In genomic region chr2:18422416-18423165, GRCh38 we compare ENCODE assay signal across 3 cellular contexts.
TF ChIP-seq lines count a peak whose summit lies in the region.

No MANE protein-coding gene starts in this region.

TF ChIP-seq in SK-N-SH treated with all-trans-retinoic acid at 6 μM for 48 hours, 23 proteins besides CTCF, POLR2A, EP300 and RAD21:
- TF ChIP-seq CSRNP3 (CRISPR knock-in tag; IDR thresholded peaks at IDR 0.05) (no peak), TCF4 (CRISPR knock-in tag; IDR thresholded peaks at IDR 0.05; ENCODE audit: borderline replicate concordance) (no peak), ZNF70 (CRISPR knock-in tag; IDR thresholded peaks at IDR 0.05) (no peak), BACH2 (CRISPR knock-in tag; IDR thresholded peaks at IDR 0.05; ENCODE audit: borderline replicate concordance) (no peak), CSDC2 (CRISPR knock-in tag; IDR thresholded peaks at IDR 0.05) (no peak), ZC3H10 (CRISPR knock-in tag; IDR thresholded peaks at IDR 0.05) (no peak)

TF ChIP-seq in SK-N-SH, 30 proteins besides CTCF, POLR2A, EP300 and RAD21:
- TF ChIP-seq FOXM1 (IDR thresholded peaks at IDR 0.05; ENCODE audit: low read depth) (no peak), FOXJ3 (CRISPR knock-in tag; IDR thresholded peaks at IDR 0.05) (no peak), NFIC (IDR thresholded peaks at IDR 0.05; ENCODE audit: borderline replicate concordance) (no peak), RXRA (IDR thresholded peaks at IDR 0.05; ENCODE audit: borderline replicate concordance, low read depth) (no peak), FOSL2 (IDR thresholded peaks at IDR 0.05; ENCODE audit: borderline replicate concordance, low read depth) (no peak), PBX3 (IDR thresholded peaks at IDR 0.05) (no peak), RFX5 (IDR thresholded peaks at IDR 0.05; ENCODE audit: low read length) (no peak), JUND (IDR thresholded peaks at IDR 0.05) (no peak), YY1 (IDR thresholded peaks at IDR 0.05; ENCODE audit: low read depth) (no peak), ELF1 (IDR thresholded peaks at IDR 0.05) (no peak)

TF ChIP-seq in endothelial cell of umbilical vein, 7 proteins besides CTCF, POLR2A, EP300 and RAD21:
- no peak for TF ChIP-seq MAX (IDR thresholded peaks at IDR 0.05; ENCODE audit: insufficient read depth, insufficient read length)
- TF ChIP-seq EZH2 (IDR thresholded peaks at IDR 0.05; ENCODE audit: borderline replicate concordance, low read depth, low read length, severe bottlenecking), result no peak
- no peak for TF ChIP-seq JUN (IDR thresholded peaks at IDR 0.05; ENCODE audit: borderline replicate concordance, insufficient read depth, insufficient read length, low read depth)
- no peak for TF ChIP-seq GATA2 (IDR thresholded peaks at IDR 0.05; ENCODE audit: insufficient read depth, insufficient read length, low read depth, low read length)
- no peak for TF ChIP-seq POLR2AphosphoS5 (IDR thresholded peaks at IDR 0.05; ENCODE audit: insufficient read depth, low read depth, low read length)
- TF ChIP-seq FOS (IDR thresholded peaks at IDR 0.05; ENCODE audit: borderline replicate concordance, insufficient read depth, low read length), result no peak
- TF ChIP-seq MYC (IDR thresholded peaks at IDR 0.05; ENCODE audit: low read depth, low read length), result no peak
TF ChIP-seq in endothelial cell of umbilical vein: peak in this region for 0.
